28 cellular contexts compared by ENCODE assay signal in the genomic region with DNA sequence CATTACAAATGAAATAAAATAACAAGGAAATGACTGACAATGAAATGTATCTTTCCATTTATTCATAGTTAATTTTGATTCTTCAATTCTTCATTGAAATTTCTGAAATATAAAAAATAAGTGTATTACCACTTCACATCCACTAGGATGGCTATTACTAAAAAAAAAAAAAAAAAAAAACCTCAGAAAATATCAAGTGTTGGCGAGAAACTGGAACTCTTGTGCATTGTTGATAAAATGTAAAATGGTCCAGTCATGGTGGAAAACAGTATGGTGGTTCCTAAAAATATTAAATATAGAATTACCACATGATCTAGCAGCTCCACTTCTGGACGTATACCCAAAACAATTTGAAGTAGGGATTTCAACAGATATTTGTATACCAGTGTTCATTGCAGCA. TPM values are rescaled to one million over a fixed set of nuclear protein-coding genes. Genes with fewer than 3 reads are reported as not detected.
A peak's percentile ranks its signal among the peaks of the same experiment; 100 is the strongest.
DNase-seq lines count a peak whose midpoint lies in the region; ATAC-seq, FAIRE-seq and TF ChIP-seq lines count a peak whose summit lies in the region.
"Had no signal": no experiment of that assay in that cellular context is flagged by ENCODE, and none has a peak within 500 bp of the region (broad histone marks: within the 10 kb centered on the region; RNA-seq: fewer than 3 reads in every experiment).

No MANE protein-coding gene starts in this region.

- no peak overlapping the region for H3K4me2 ChIP-seq in A549
- H3K4me2 ChIP-seq: BLaER1 had no signal

- H3K4me3 ChIP-seq in A549, result no peak overlapping the region
- H3K4me3 ChIP-seq: BLaER1, GM23248, SJCRH30 had no signal

- FAIRE-seq in A549 (lab: Jason Lieb, UNC) (no peak), frontal cortex (lab: Jason Lieb, UNC) (peak; percentile 10)
- FAIRE-seq: D721Med had no signal

- no peaks in the 10 kb centered on the region for H3K9me3 ChIP-seq in A549
- H3K9me3 ChIP-seq: BLaER1, SJCRH30 had no signal

- TF ChIP-seq RAD21 in A549 (conservative IDR thresholded peaks at IDR 0.05 in 1 of 2, IDR thresholded peaks at IDR 0.05 in 1 of 2), result no peak

- no peak for TF ChIP-seq EP300 in A549 (IDR thresholded peaks at IDR 0.05)

- peaks cover 17% of the 10 kb centered on the region; the same call in 1 of the 3 replicates for H3K4me1 ChIP-seq in A549
- H3K4me1 ChIP-seq in foreskin keratinocyte, result no peaks in the 10 kb centered on the region
- H3K4me1 ChIP-seq: SJCRH30 had no signal

- DNase-seq in A549 (ENCODE audit: low read depth in 1 of 2, low spot score in 1 of 2), result no peak
- no peak for DNase-seq in chondrocyte (ENCODE audit: low spot score)
- DNase-seq in frontal cortex (ENCODE audit: low spot score in 2 of 2), result no peak
- no peak for DNase-seq in progenitor cell of endocrine pancreas (ENCODE audit: low spot score, unreplicated experiment)
- DNase-seq in activated gamma-delta T cell (lab: John Stamatoyannopoulos, UW), result no peak
- DNase-seq in AG08395 (ENCODE audit: low spot score), result no peak
- DNase-seq in natural killer cell treated with Interleukin-12 subunit alpha and Interleukin-12 subunit beta and Interleukin-15 and Interleukin-18, amount 100 ng/mL, for 72 hours (ENCODE audit: low spot score), result no peak
- no peak for DNase-seq in foreskin keratinocyte
- DNase-seq: 8988T; CD4-positive, alpha-beta T cell; DMS53; GM23248; H7; KBM-7; NCI-H1105 treated with DMSO at 0.1 percent for 48 hours; NCI-H146; NCI-H1930; NCI-H446; NCI-H524 treated with DMSO at 0.1 percent for 48 hours; NCI-H774; SJCRH30 had no signal

- no peak for ATAC-seq in A549
- no peak for ATAC-seq in natural killer cell treated with Interleukin-12 subunit alpha and Interleukin-12 subunit beta and Interleukin-15 and Interleukin-18, amount 100 ng/mL, for 72 hours
- no peak for ATAC-seq in foreskin keratinocyte
- ATAC-seq: Right ventricle myocardium inferior had no signal

- H3K9me3 Mint-ChIP-seq in chondrocyte (ENCODE audit: low read depth), result peaks cover 2% of the 10 kb centered on the region
- peaks cover 3% of the 10 kb centered on the region for H3K9me3 Mint-ChIP-seq in progenitor cell of endocrine pancreas (ENCODE audit: low read depth)
- no peaks in the 10 kb centered on the region for H3K9me3 Mint-ChIP-seq in natural killer cell treated with Interleukin-12 subunit alpha and Interleukin-12 subunit beta and Interleukin-15 and Interleukin-18, amount 100 ng/mL, for 72 hours
- H3K9me3 Mint-ChIP-seq: CD4-positive, alpha-beta T cell had no signal

- no peaks in the 10 kb centered on the region for H3K27me3 ChIP-seq in foreskin keratinocyte
- H3K27me3 ChIP-seq: SJCRH30 had no signal

- no peaks in the 10 kb centered on the region for H3K36me3 Mint-ChIP-seq in chondrocyte (ENCODE audit: low read depth)
- peaks cover 2% of the 10 kb centered on the region for H3K36me3 Mint-ChIP-seq in progenitor cell of endocrine pancreas (ENCODE audit: insufficient read depth)
- no peaks in the 10 kb centered on the region for H3K36me3 Mint-ChIP-seq in natural killer cell treated with Interleukin-12 subunit alpha and Interleukin-12 subunit beta and Interleukin-15 and Interleukin-18, amount 100 ng/mL, for 72 hours

- TF ChIP-seq CTCF in A549 (IDR thresholded peaks at IDR 0.05) (no peak), chondrocyte (IDR thresholded peaks at IDR 0.05) (peak; percentile 45), progenitor cell of endocrine pancreas (IDR thresholded peaks at IDR 0.05; ENCODE audit: unreplicated experiment) (peak; percentile 15), foreskin keratinocyte (conservative IDR thresholded peaks at IDR 0.05) (no peak)

- POLR2A ChIA-PET in A549 (lab: Yijun Ruan, JAX), result no interaction called here

- H3K27ac Mint-ChIP-seq in chondrocyte (ENCODE audit: unreplicated experiment), result no peak overlapping the region
- no peak overlapping the region for H3K27ac Mint-ChIP-seq in progenitor cell of endocrine pancreas
- no peak overlapping the region for H3K27ac Mint-ChIP-seq in natural killer cell treated with Interleukin-12 subunit alpha and Interleukin-12 subunit beta and Interleukin-15 and Interleukin-18, amount 100 ng/mL, for 72 hours
- H3K27ac Mint-ChIP-seq: CD4-positive, alpha-beta T cell had no signal

- 94% methylated on average over 2 of the region's 2 CpGs for WGBS in A549 (ENCODE audit: missing lambda C conversion rate)

- CTCF ChIA-PET in A549 (lab: Yijun Ruan, JAX), result interaction anchor here (0.6 kb wide), 2 partner anchors 13 to 1714 kb away, joined by 3 read pairs; no protein-coding TSS in a partner anchor

- no peaks in the 10 kb centered on the region for H3K27me3 Mint-ChIP-seq in chondrocyte (ENCODE audit: low read depth)
- H3K27me3 Mint-ChIP-seq in progenitor cell of endocrine pancreas, result no peaks in the 10 kb centered on the region
- H3K27me3 Mint-ChIP-seq in natural killer cell treated with Interleukin-12 subunit alpha and Interleukin-12 subunit beta and Interleukin-15 and Interleukin-18, amount 100 ng/mL, for 72 hours, result no peaks in the 10 kb centered on the region
- H3K27me3 Mint-ChIP-seq: CD4-positive, alpha-beta T cell had no signal

- TF ChIP-seq POLR2A in A549 (IDR thresholded peaks at IDR 0.05; ENCODE audit: low read length), result no peak

- H3K4me1 Mint-ChIP-seq in chondrocyte (ENCODE audit: low read depth) (no peaks in the 10 kb centered on the region), progenitor cell of endocrine pancreas (ENCODE audit: low read depth) (no peaks in the 10 kb centered on the region)
- H3K4me1 Mint-ChIP-seq in natural killer cell treated with Interleukin-12 subunit alpha and Interleukin-12 subunit beta and Interleukin-15 and Interleukin-18, amount 100 ng/mL, for 72 hours (ENCODE audit: low read depth in 2 of 2), result peaks cover 0 to 3% of the 10 kb centered on the region in 2 donors

- H3K27ac ChIP-seq in A549 (no peak overlapping the region), foreskin keratinocyte (no peak overlapping the region)
- H3K27ac ChIP-seq: BLaER1, GM23248, SJCRH30 had no signal

- H3K4me3 Mint-ChIP-seq in chondrocyte (ENCODE audit: unreplicated experiment) (no peak overlapping the region), progenitor cell of endocrine pancreas (ENCODE audit: low read depth) (no peak overlapping the region)
- no peak overlapping the region for H3K4me3 Mint-ChIP-seq in natural killer cell treated with Interleukin-12 subunit alpha and Interleukin-12 subunit beta and Interleukin-15 and Interleukin-18, amount 100 ng/mL, for 72 hours
- H3K4me3 Mint-ChIP-seq: CD4-positive, alpha-beta T cell had no signal

TF ChIP-seq in A549, 52 proteins besides CTCF, POLR2A, EP300 and RAD21 (continues in another document):
- peak; percentile 15 for TF ChIP-seq ZFP36 (IDR thresholded peaks at IDR 0.05; ENCODE audit: borderline replicate concordance, partially characterized antibody)

RNA-seq across cellular contexts. Expression of a gene that starts 22.9 kb away (rescaled TPM):
- polyA plus RNA-seq in A549 (2011; rRNA removed) (0.22 TPM in 1 of 2 replicates, not detected in the other), A549 (2017; fragmentation: RNase III; extraction: RNeasy Plus Mini Kit Qiagen cat#74134 plus additional on column Dnase treatment) (0.17 TPM in 1 of 3 replicates, not detected in the others), foreskin keratinocyte (0.10 and 0.11 TPM in 2 replicates)
- polyA plus RNA-seq in A549 (2012; cell fraction: cytosol; rRNA removed), result not detected in 2 replicates
- not detected in 2 replicates for polyA plus RNA-seq in A549 (2012; cell fraction: nucleus; rRNA removed)
- polyA minus RNA-seq in A549 (2011; rRNA and poly(A)+ RNA removed), result not detected in 2 replicates
- total RNA-seq in chondrocyte (not detected in 3 replicates), frontal cortex (not detected), progenitor cell of endocrine pancreas (not detected in 2 replicates), foreskin keratinocyte (not detected in 2 replicates)
- not detected for total RNA-seq in natural killer cell treated with Interleukin-12 subunit alpha and Interleukin-12 subunit beta and Interleukin-15 and Interleukin-18, amount 100 ng/mL, for 72 hours
- total RNA-seq: CD4-positive, alpha-beta T cell; Daoy; GM23248; LHCN-M2; MCF 10A; Right ventricle myocardium inferior; RPMI7951; SJCRH30 had no signal
- polyA plus RNA-seq: GM23248 had no signal

RNA-seq across cellular contexts. Expression of a gene that starts 36.1 kb away (rescaled TPM):
- 12.2 and 13.0 TPM in 2 replicates for polyA plus RNA-seq in A549 (2011; rRNA removed)
- 1.1 and 1.4 TPM in 2 replicates for polyA plus RNA-seq in A549 (2012; cell fraction: cytosol; rRNA removed)
- polyA plus RNA-seq in A549 (2012; cell fraction: nucleus; rRNA removed), result 1.1 and 1.6 TPM in 2 replicates
- polyA plus RNA-seq in A549 (2017; fragmentation: RNase III; extraction: RNeasy Plus Mini Kit Qiagen cat#74134 plus additional on column Dnase treatment), result 6.0 to 6.8 TPM (median 6.5 TPM) in 3 replicates
- polyA minus RNA-seq in A549 (2011; rRNA and poly(A)+ RNA removed), result 15.8 and 18.4 TPM in 2 replicates
- total RNA-seq in chondrocyte, result 11.6 to 14.9 TPM (median 12.1 TPM) in 3 replicates
- total RNA-seq in frontal cortex, result 15.1 TPM
- 12.1 and 12.3 TPM in 2 replicates for total RNA-seq in progenitor cell of endocrine pancreas
- total RNA-seq in natural killer cell treated with Interleukin-12 subunit alpha and Interleukin-12 subunit beta and Interleukin-15 and Interleukin-18, amount 100 ng/mL, for 72 hours, result 10 to 100 TPM in 1 of 2 donors, 1 to 10 TPM in 1; 7.0 to 12.1 TPM
- 3.8 and 3.9 TPM in 2 replicates for total RNA-seq in foreskin keratinocyte
- polyA plus RNA-seq in foreskin keratinocyte, result 0.51 and 0.53 TPM in 2 replicates

RNA-seq across cellular contexts. Expression of a gene that starts 47.3 kb away (rescaled TPM):
- polyA plus RNA-seq in A549 (2011; rRNA removed) (1,133 and 1,475 TPM in 2 replicates), A549 (2017; fragmentation: RNase III; extraction: RNeasy Plus Mini Kit Qiagen cat#74134 plus additional on column Dnase treatment) (792 to 839 TPM (median 813 TPM) in 3 replicates), foreskin keratinocyte (546 and 558 TPM in 2 replicates)
- polyA plus RNA-seq in A549 (2012; cell fraction: cytosol; rRNA removed), result 1,343 and 1,622 TPM in 2 replicates
- polyA plus RNA-seq in A549 (2012; cell fraction: nucleus; rRNA removed), result 430 and 649 TPM in 2 replicates
- polyA minus RNA-seq in A549 (2011; rRNA and poly(A)+ RNA removed), result 91.8 and 115 TPM in 2 replicates
- total RNA-seq in chondrocyte (142 to 192 TPM (median 154 TPM) in 3 replicates), frontal cortex (79.9 TPM), progenitor cell of endocrine pancreas (163 and 178 TPM in 2 replicates), foreskin keratinocyte (396 and 408 TPM in 2 replicates)
- 100 to 1,000 TPM; 127 to 204 TPM for total RNA-seq in natural killer cell treated with Interleukin-12 subunit alpha and Interleukin-12 subunit beta and Interleukin-15 and Interleukin-18, amount 100 ng/mL, for 72 hours

RNA-seq across cellular contexts. Expression of a gene that starts 51.3 kb away (rescaled TPM):
- polyA plus RNA-seq in A549 (2011; rRNA removed) (81.6 and 86.4 TPM in 2 replicates), A549 (2017; fragmentation: RNase III; extraction: RNeasy Plus Mini Kit Qiagen cat#74134 plus additional on column Dnase treatment) (39.5 to 44.7 TPM (median 44.3 TPM) in 3 replicates), foreskin keratinocyte (21.1 TPM in 2 replicates)
- polyA plus RNA-seq in A549 (2012; cell fraction: cytosol; rRNA removed), result 17.2 and 17.9 TPM in 2 replicates
- polyA plus RNA-seq in A549 (2012; cell fraction: nucleus; rRNA removed), result 10.0 and 17.2 TPM in 2 replicates
- polyA minus RNA-seq in A549 (2011; rRNA and poly(A)+ RNA removed), result 64.6 and 82.8 TPM in 2 replicates
- total RNA-seq in chondrocyte (66.6 to 80.8 TPM (median 74.8 TPM) in 3 replicates), frontal cortex (19.6 TPM), progenitor cell of endocrine pancreas (55.9 and 59.0 TPM in 2 replicates), foreskin keratinocyte (52.8 and 63.6 TPM in 2 replicates)
- total RNA-seq in natural killer cell treated with Interleukin-12 subunit alpha and Interleukin-12 subunit beta and Interleukin-15 and Interleukin-18, amount 100 ng/mL, for 72 hours, result 10 to 100 TPM; 44.9 to 70.1 TPM

Comparison
In these comparisons a context has a peak if more than half of its experiments do, and no peak if none do; other contexts are left out.
1. CTCF ChIP-seq: peak in chondrocyte (single experiment) and progenitor cell of endocrine pancreas (single experiment); none in A549 (single experiment) and foreskin keratinocyte (single experiment).